In the genomic region with DNA sequence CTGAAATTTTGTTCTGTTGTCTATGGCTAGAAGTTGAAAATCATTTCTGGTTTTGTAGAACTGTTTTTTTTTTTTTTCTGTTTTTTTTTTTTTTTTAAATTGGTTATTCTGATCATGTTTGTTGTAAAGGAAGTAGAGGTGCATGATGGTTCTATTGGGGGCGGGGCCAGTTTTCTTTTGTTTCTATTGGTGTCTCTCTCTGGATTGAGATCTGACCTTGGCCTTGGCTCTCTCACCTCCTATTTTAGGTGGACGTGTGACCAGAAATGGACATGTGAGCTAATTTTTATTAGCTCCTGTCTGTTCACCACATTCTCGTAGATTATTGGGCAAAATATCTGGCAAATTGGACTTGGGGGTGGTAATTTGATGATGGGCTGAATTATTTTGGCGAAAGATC, we compare ENCODE assay signal across 22 cellular contexts. TPM values are rescaled to one million over a fixed set of nuclear protein-coding genes. Genes with fewer than 3 reads are reported as not detected.
DNase-seq lines count a peak whose midpoint lies in the region; ATAC-seq and TF ChIP-seq lines count a peak whose summit lies in the region.
"Had no signal": no experiment of that assay in that cellular context is flagged by ENCODE, and none has a peak within 500 bp of the region (broad histone marks: within the 10 kb centered on the region; RNA-seq: fewer than 3 reads in every experiment).

No MANE protein-coding gene starts in this region.

- peak; percentile 11 for DNase-seq in EL
- peak; percentile 49 for DNase-seq in M059J (ENCODE audit: low read depth)
- no peak for DNase-seq in chondrocyte (ENCODE audit: low spot score)
- DNase-seq in osteoblast (ENCODE audit: insufficient read length, low spot score, missing footprints), result no peak
- DNase-seq in stimulated activated CD4-positive, alpha-beta T cell treated with anti-CD3 and anti-CD28 coated beads, Interleukin-15, amount 100 ng/mL, for 24 hours, result no peak
- no peak for DNase-seq in SHP77 (lab: John Stamatoyannopoulos, UW)
- no peak for DNase-seq in naive thymus-derived CD4-positive, alpha-beta T cell
- DNase-seq: activated CD4-positive, CD25-positive, alpha-beta regulatory T cell; amygdala; H9; kidney glomerular epithelial cell; NCI-H1105 treated with DMSO at 0.1 percent for 48 hours; NCI-H524 treated with DMSO at 0.1 percent for 48 hours; occipital lobe; stimulated activated CD4-positive, alpha-beta T cell treated with anti-CD3 and anti-CD28 coated beads, Interleukin-2, amount 100 ng/mL, for 24 hours; stomach; T-helper 17 cell had no signal

- H3K27me3 Mint-ChIP-seq in chondrocyte (ENCODE audit: low read depth), result no peaks in the 10 kb centered on the region
- peaks cover 12 to 48% (median 29%) of the 10 kb centered on the region in 5 donors for H3K27me3 Mint-ChIP-seq in naive thymus-derived CD4-positive, alpha-beta T cell

- peaks cover 30% of the 10 kb centered on the region for H3K4me1 ChIP-seq in osteoblast (ENCODE audit: insufficient read depth, low read length)
- peaks cover 0 to 4% of the 10 kb centered on the region in 2 donors for H3K4me1 ChIP-seq in naive thymus-derived CD4-positive, alpha-beta T cell (ENCODE audit: control insufficient read depth in 2 of 2, insufficient read depth in 2 of 2, low read length in 2 of 2)

- POLR2A ChIA-PET in naive thymus-derived CD4-positive, alpha-beta T cell (lab: Charles Lee), result interaction anchor here (0.8 kb wide), 1 partner anchor 518 kb away, joined by 3 read pairs; no protein-coding TSS in a partner anchor

- H4K20me1 ChIP-seq in osteoblast (ENCODE audit: insufficient read depth, low read length), result peaks cover 3% of the 10 kb centered on the region

- peak overlapping the region; percentile 22 for H3K4me3 ChIP-seq in osteoblast (ENCODE audit: insufficient read depth, low read length)
- H3K4me3 ChIP-seq in naive thymus-derived CD4-positive, alpha-beta T cell (ENCODE audit: low read length), result no peak overlapping the region
- H3K4me3 ChIP-seq: SJSA1, stomach had no signal

- no peak for ATAC-seq in naive thymus-derived CD4-positive, alpha-beta T cell
- ATAC-seq: activated CD8-positive, alpha-beta memory T cell treated with anti-CD3 and anti-CD28 coated beads, Interleukin-2, amount 10 ng/mL, durations not matched to agents 7 days and 5 days; T-helper 17 cell had no signal

- peak overlapping the region; percentile 22 for H3K27ac Mint-ChIP-seq in chondrocyte (ENCODE audit: unreplicated experiment)
- H3K27ac Mint-ChIP-seq in naive thymus-derived CD4-positive, alpha-beta T cell, result peak overlapping the region in 1 of 9 donors; percentile 57
- H3K27ac Mint-ChIP-seq: activated CD8-positive, alpha-beta memory T cell treated with anti-CD3 and anti-CD28 coated beads, Interleukin-2, amount 10 ng/mL, durations not matched to agents 7 days and 5 days; activated T-helper 2 cell treated with anti-CD3 and anti-CD28 coated beads, Interferon-gamma antibody, Interleukin-2, Interleukin-4, amounts not matched to agents 10 μg/mL and 5 μg/mL and 100 μg/mL, durations not matched to agents 14 hours and 24 hours and 36 hours; T-helper 17 cell had no signal

- no peaks in the 10 kb centered on the region for H3K9me3 ChIP-seq in osteoblast (ENCODE audit: low read depth, low read length)
- no peaks in the 10 kb centered on the region for H3K9me3 ChIP-seq in naive thymus-derived CD4-positive, alpha-beta T cell (ENCODE audit: control insufficient read depth in 2 of 3, low read length in 3 of 3)
- H3K9me3 ChIP-seq: SJSA1, stomach had no signal

- peaks cover 75% of the 10 kb centered on the region for H3K79me2 ChIP-seq in osteoblast (ENCODE audit: insufficient read depth, low read length)

- H3K36me3 Mint-ChIP-seq in chondrocyte (ENCODE audit: low read depth), result no peaks in the 10 kb centered on the region
- H3K36me3 Mint-ChIP-seq in naive thymus-derived CD4-positive, alpha-beta T cell, result peaks cover 0 to 6% (median 0%) of the 10 kb centered on the region in 5 donors

- no peaks in the 10 kb centered on the region for H3K36me3 ChIP-seq in osteoblast (ENCODE audit: insufficient read depth, low read length)
- H3K36me3 ChIP-seq in naive thymus-derived CD4-positive, alpha-beta T cell (ENCODE audit: control insufficient read depth in 2 of 3, insufficient read depth in 3 of 3, low read length in 3 of 3), result no peaks in the 10 kb centered on the region
- H3K36me3 ChIP-seq: stomach had no signal

- TF ChIP-seq CTCF in chondrocyte (IDR thresholded peaks at IDR 0.05), result no peak
- TF ChIP-seq CTCF in osteoblast (IDR thresholded peaks at IDR 0.05; ENCODE audit: extremely low read depth, low read depth, low read length), result no peak

- peak overlapping the region; percentile 55 for H3K27ac ChIP-seq in osteoblast (ENCODE audit: low read depth, low read length)
- no peak overlapping the region for H3K27ac ChIP-seq in naive thymus-derived CD4-positive, alpha-beta T cell (ENCODE audit: low read depth, low read length)
- H3K27ac ChIP-seq: HL-60, SJSA1, stomach had no signal

- no peaks in the 10 kb centered on the region for H3K9me3 Mint-ChIP-seq in chondrocyte (ENCODE audit: low read depth)
- no peaks in the 10 kb centered on the region for H3K9me3 Mint-ChIP-seq in naive thymus-derived CD4-positive, alpha-beta T cell
- H3K9me3 Mint-ChIP-seq: activated T-helper 2 cell treated with anti-CD3 and anti-CD28 coated beads, Interferon-gamma antibody, Interleukin-2, Interleukin-4, amounts not matched to agents 10 μg/mL and 5 μg/mL and 100 μg/mL, durations not matched to agents 14 hours and 24 hours and 36 hours had no signal

- H3K4me1 Mint-ChIP-seq in chondrocyte (ENCODE audit: low read depth), result peaks cover 47% of the 10 kb centered on the region
- peaks cover 3 to 10% (median 7%) of the 10 kb centered on the region in 7 donors for H3K4me1 Mint-ChIP-seq in naive thymus-derived CD4-positive, alpha-beta T cell

- no peak overlapping the region for H2AFZ ChIP-seq in osteoblast (ENCODE audit: low read length)

- peak overlapping the region; percentile 69 for H3K4me2 ChIP-seq in osteoblast (ENCODE audit: insufficient read depth, low read length)

- intact Hi-C loops in naive thymus-derived CD4-positive, alpha-beta T cell (cut with micrococcal nuclease), result loop anchor here (5.0 kb wide), 3 partner anchors 142 to 607 kb away; no protein-coding TSS in a partner anchor

- H3K4me3 Mint-ChIP-seq in chondrocyte (ENCODE audit: unreplicated experiment), result peak overlapping the region; percentile 23
- H3K4me3 Mint-ChIP-seq in naive thymus-derived CD4-positive, alpha-beta T cell, result no peak overlapping the region
- H3K4me3 Mint-ChIP-seq: activated CD8-positive, alpha-beta memory T cell treated with anti-CD3 and anti-CD28 coated beads, Interleukin-2, amount 10 ng/mL, durations not matched to agents 7 days and 5 days; H9; T-helper 17 cell had no signal

- CTCF ChIA-PET in naive thymus-derived CD4-positive, alpha-beta T cell (lab: Charles Lee), result no interaction called here

- no peaks in the 10 kb centered on the region for H3K27me3 ChIP-seq in osteoblast (ENCODE audit: insufficient read depth, low read length)
- no peaks in the 10 kb centered on the region for H3K27me3 ChIP-seq in naive thymus-derived CD4-positive, alpha-beta T cell (ENCODE audit: control insufficient read depth in 2 of 2, insufficient read depth in 2 of 2, low read length in 2 of 2)
- H3K27me3 ChIP-seq: SJSA1, stomach had no signal

RNA-seq across cellular contexts. Expression of gene ZNF618, which starts 3.2 kb away (rescaled TPM):
- 4.6 and 5.7 TPM in 2 replicates for total RNA-seq in M059J (2014; rRNA removed; shearing (Covaris generic))
- total RNA-seq in chondrocyte (25.5 to 35.5 TPM (median 27.3 TPM) in 3 replicates), osteoblast (10.1 and 13.6 TPM in 2 replicates)
- 1 to 10 TPM in 4 of 5 experiments, under 1 TPM in 1; 0.24 to 3.3 (median 1.2) TPM for total RNA-seq in naive thymus-derived CD4-positive, alpha-beta T cell
- polyA plus RNA-seq in naive thymus-derived CD4-positive, alpha-beta T cell, result under 1 TPM; 0.17 to 0.50 TPM
- total RNA-seq: OCI-LY7 had no signal

Comparison
In these comparisons a context has a peak if more than half of its experiments do, and no peak if none do; other contexts are left out.
1. DNase-seq: peak in EL (single experiment) and M059J (single experiment); none in chondrocyte (single experiment), osteoblast (single experiment), stimulated activated CD4-positive, alpha-beta T cell treated with anti-CD3 and anti-CD28 coated beads, Interleukin-15, amount 100 ng/mL, for 24 hours (single experiment), SHP77 (0 of 2) and naive thymus-derived CD4-positive, alpha-beta T cell (0 of 9).